In genomic region chr7:114957434-114957833, GRCh38 we compare ENCODE assay signal across 25 cellular contexts. TPM values are rescaled to one million over a fixed set of nuclear protein-coding genes. Genes with fewer than 3 reads are reported as not detected.
A peak's percentile ranks its signal among the peaks of the same experiment; 100 is the strongest.
DNase-seq lines count a peak whose midpoint lies in the region; ATAC-seq, FAIRE-seq and TF ChIP-seq lines count a peak whose summit lies in the region.
"Had no signal": no experiment of that assay in that cellular context is flagged by ENCODE, and none has a peak within 500 bp of the region (broad histone marks: within the 10 kb centered on the region; RNA-seq: fewer than 3 reads in every experiment).

No MANE protein-coding gene starts in this region.

- no peak for FAIRE-seq in HepG2 (lab: Jason Lieb, UNC)
- FAIRE-seq: G401.6 had no signal

- intact Hi-C loops in CD4-positive, alpha-beta memory T cell (cut with micrococcal nuclease) = no loop called here
- intact Hi-C loops in HepG2 (cut with micrococcal nuclease; ENCODE audit: unreplicated experiment) = no loop called here

- in situ Hi-C loops in HepG2 (cut with HindIII; ENCODE audit: extremely low pct_ligation_motif_present, low pct_unique_long_range_greater_than_20kb) = no loop called here

- no peak overlapping the region for H3K56ac ChIP-seq in H9 (ENCODE audit: insufficient read length, low read depth, low read length)

- TF ChIP-seq RAD21 in HepG2 (CRISPR knock-in tag; IDR thresholded peaks at IDR 0.05) = no peak

- DNase-seq in CD4-positive, alpha-beta memory T cell = no peak
- DNase-seq in SK-N-MC (ENCODE audit: low read depth, low spot score) (no peak), HepG2 (ENCODE audit: low spot score) (no peak), H9 (no peak), SHP77 (lab: John Stamatoyannopoulos, UW) (no peak)
- DNase-seq in activated CD4-positive, alpha-beta T cell treated with anti-CD3 and anti-CD28 coated beads, Interleukin-2, amount 50 U/mL, for 4 hours = no peak
- DNase-seq: ACHN; Calu3; CD8-positive, alpha-beta memory T cell; HCEC 1CT; MG63; NCI-H1105 treated with DMSO at 0.1 percent for 48 hours; NCI-H1694 treated with DMSO at 0.1 percent for 48 hours; NCI-H2081 treated with DMSO at 0.1 percent for 48 hours; NCI-H2171 treated with DMSO at 0.1 percent for 48 hours; NCI-H446; NCI-H526; PC-3; SIG-M5 had no signal

- H3K9me3 ChIP-seq in CD4-positive, alpha-beta memory T cell (ENCODE audit: control insufficient read depth in 1 of 2, low read length in 2 of 2) = no peaks in the 10 kb centered on the region
- H3K9me3 ChIP-seq in SK-N-MC (ENCODE audit: low read depth, low read length) = no peaks in the 10 kb centered on the region
- H3K9me3 ChIP-seq in HepG2 (ENCODE audit: low read length) = no peaks in the 10 kb centered on the region
- no peaks in the 10 kb centered on the region for H3K9me3 ChIP-seq in H9 (ENCODE audit: control insufficient read depth, low read depth, low read length)
- H3K9me3 ChIP-seq: BLaER1 treated with 17β-estradiol and CSF1 and Interleukin-3, amounts not matched to agents 10 nM and 100 nM; MG63 had no signal

- H3K4me2 ChIP-seq in KMS-11 (peak overlapping the region; percentile 4; the same call in 1 of the 2 replicates), HepG2 (ENCODE audit: low read depth, low read length) (no peak overlapping the region), H9 (ENCODE audit: insufficient read depth, insufficient read length, low read length) (no peak overlapping the region)

- no peak overlapping the region for H2BK5ac ChIP-seq in H9 (ENCODE audit: insufficient read length, low read length)

- H3K4me3 ChIP-seq in CD4-positive, alpha-beta memory T cell (ENCODE audit: low read length in 2 of 2) = no peak overlapping the region
- H3K4me3 ChIP-seq in KMS-11 (IDR thresholded peaks at IDR 0.05; ENCODE audit: insufficient read depth, low read depth, low read length) (no peak overlapping the region), SK-N-MC (peak overlapping the region; percentile 57), HepG2 (replicated peaks in 1 of 3; ENCODE audit: insufficient read depth in 1 of 3, low read depth in 2 of 3, low read length in 3 of 3) (no peak overlapping the region)
- H3K4me3 ChIP-seq: BLaER1 treated with 17β-estradiol and CSF1 and Interleukin-3, amounts not matched to agents 10 nM and 100 nM; MG63 had no signal

- no peak overlapping the region for H4K5ac ChIP-seq in H9 (ENCODE audit: insufficient read length, low read depth, low read length)

- H3K14ac ChIP-seq in H9 (ENCODE audit: insufficient read depth, low read length) = no peak overlapping the region

- no peak overlapping the region for H3K23ac ChIP-seq in H9 (ENCODE audit: insufficient read length, low read depth, low read length)

- peaks cover 64 to 86% (median 76%) of the 10 kb centered on the region in 4 donors for H3K4me1 Mint-ChIP-seq in CD4-positive, alpha-beta memory T cell
- peaks cover 8 to 11% of the 10 kb centered on the region in 2 experiments; a peak in 3 of 4 replicates for H3K4me1 Mint-ChIP-seq in H9

- H3K27ac Mint-ChIP-seq in CD4-positive, alpha-beta memory T cell = peak overlapping the region in 4 of 7 donors; percentile 14 to 66 (median 47)
- no peak overlapping the region for H3K27ac Mint-ChIP-seq in H9
- H3K27ac Mint-ChIP-seq: T-helper 2 cell treated with Interferon-gamma antibody and Interleukin-4, amounts not matched to agents 5 μg/mL and 100 μg/mL, for 36 hours had no signal

- ATAC-seq in HepG2 (no peak), GM18502 (IDR thresholded peaks at IDR 0.05; ENCODE audit: poor library complexity, unreplicated experiment) (no peak)
- ATAC-seq: PC-3, SK-N-SH treated with all-trans-retinoic acid at 6 μM for 48 hours had no signal

- H3K4ac ChIP-seq in H9 (ENCODE audit: low read depth, low read length) = no peak overlapping the region

- H2BK20ac ChIP-seq in H9 (ENCODE audit: low read depth, low read length, poor library complexity, severe bottlenecking) = no peak overlapping the region

- peaks cover 89% of the 10 kb centered on the region for H3K4me1 ChIP-seq in CD4-positive, alpha-beta memory T cell (ENCODE audit: insufficient read depth, low read length)
- H3K4me1 ChIP-seq in KMS-11 (ENCODE audit: low read depth, poor library complexity, severe bottlenecking) = peaks cover 17% of the 10 kb centered on the region
- no peaks in the 10 kb centered on the region for H3K4me1 ChIP-seq in HepG2 (ENCODE audit: insufficient read depth, low read length)
- no peaks in the 10 kb centered on the region for H3K4me1 ChIP-seq in H9 (ENCODE audit: insufficient read depth, low read length)

- POLR2A ChIA-PET in CD4-positive, alpha-beta memory T cell (lab: Charles Lee; ENCODE audit: partially characterized antibody) = interaction anchor here (1.0 to 1.7 kb wide), 3 partner anchors 14 to 26 kb away, joined by 3 to 4 read pairs (median 3); no protein-coding TSS in a partner anchor
- POLR2A ChIA-PET in HepG2 (lab: Yijun Ruan, JAX) = no interaction called here

- H3K27me3 ChIP-seq in CD4-positive, alpha-beta memory T cell (ENCODE audit: insufficient read depth, low read length) = no peaks in the 10 kb centered on the region
- H3K27me3 ChIP-seq in KMS-11 (ENCODE audit: insufficient read depth, low read depth) = no peaks in the 10 kb centered on the region
- no peaks in the 10 kb centered on the region for H3K27me3 ChIP-seq in HepG2 (ENCODE audit: control insufficient read depth in 1 of 2, insufficient read depth in 2 of 2, low read length in 2 of 2)
- H3K27me3 ChIP-seq in H9 (ENCODE audit: insufficient read depth, low read length) = no peaks in the 10 kb centered on the region
- H3K27me3 ChIP-seq: BLaER1 treated with 17β-estradiol and CSF1 and Interleukin-3, amounts not matched to agents 10 nM and 100 nM; MG63 had no signal

- CTCF ChIA-PET in CD4-positive, alpha-beta memory T cell (lab: Charles Lee; ENCODE audit: partially characterized antibody) = interaction anchor here (2.8 kb wide), 1 partner anchor 92 kb away, joined by 13 read pairs; no protein-coding TSS in a partner anchor
- CTCF ChIA-PET in HepG2 (lab: Yijun Ruan, JAX; ENCODE audit: low intra/inter-chr PET ratio, low total read pairs) = no interaction called here

- TF ChIP-seq POLR2A in HepG2 (IDR thresholded peaks at IDR 0.05; ENCODE audit: insufficient read depth in 1 of 2, low read depth in 2 of 2, low read length in 2 of 2) = no peak

- no peak overlapping the region for H3T11ph ChIP-seq in H9 (ENCODE audit: low read length)

- no peaks in the 10 kb centered on the region for H4K20me1 ChIP-seq in KMS-11 (ENCODE audit: insufficient read depth)
- no peaks in the 10 kb centered on the region for H4K20me1 ChIP-seq in HepG2 (ENCODE audit: insufficient read depth, low read length)
- H4K20me1 ChIP-seq in H9 (ENCODE audit: control insufficient read depth, insufficient read depth, insufficient read length) = no peaks in the 10 kb centered on the region
- H4K20me1 ChIP-seq: BLaER1 treated with 17β-estradiol and CSF1 and Interleukin-3, amounts not matched to agents 10 nM and 100 nM had no signal

- H4K8ac ChIP-seq in H9 (replicated peaks; ENCODE audit: insufficient read length, low read depth, low read length) = no peak overlapping the region

- no peak overlapping the region for H3K18ac ChIP-seq in H9 (ENCODE audit: insufficient read length, low read depth, low read length)

- H2AK5ac ChIP-seq in H9 (ENCODE audit: insufficient read length, low read length) = no peak overlapping the region

- no peak overlapping the region for H2AFZ ChIP-seq in KMS-11 (ENCODE audit: low read depth)
- H2AFZ ChIP-seq in HepG2 (ENCODE audit: low read length) = no peak overlapping the region
- H2AFZ ChIP-seq in H9 (ENCODE audit: low read length) = no peak overlapping the region

- no peaks in the 10 kb centered on the region for H3K79me1 ChIP-seq in H9 (ENCODE audit: insufficient read depth, low read depth, low read length, poor library complexity, severe bottlenecking)

- no TSS peak for BruUV-seq in HepG2 (replicated peaks; lab: Mats Ljungman, UMichigan)

- H3K4me3 Mint-ChIP-seq in CD4-positive, alpha-beta memory T cell = peak overlapping the region in 1 of 8 donors; percentile 19
- no peak overlapping the region for H3K4me3 Mint-ChIP-seq in H9
- H3K4me3 Mint-ChIP-seq: CD8-positive, alpha-beta memory T cell; T-helper 2 cell treated with Interferon-gamma antibody and Interleukin-4, amounts not matched to agents 5 μg/mL and 100 μg/mL, for 36 hours had no signal

- no peaks in the 10 kb centered on the region for H3K23me2 ChIP-seq in H9 (ENCODE audit: insufficient read length, low read depth, low read length, poor library complexity, severe bottlenecking)

- no peak overlapping the region for H2BK12ac ChIP-seq in H9 (ENCODE audit: insufficient read length, low read depth, low read length)

- WGBS in HepG2 (ENCODE audit: low lambda C conversion rate) = 65% methylated on average over 1 of the region's 1 CpG
- no CpG with 5 or more reads among the region's 1 CpG for WGBS in H9 (ENCODE audit: extremely low coverage, insufficient read length, low lambda C conversion rate)

- no peak overlapping the region for H3K27ac ChIP-seq in CD4-positive, alpha-beta memory T cell (ENCODE audit: low read depth, low read length)
- H3K27ac ChIP-seq in KMS-11 = no peak overlapping the region
- H3K27ac ChIP-seq in SK-N-MC = peak overlapping the region; percentile 88
- H3K27ac ChIP-seq in HepG2 (ENCODE audit: extremely low read length, insufficient read depth, low read length) = no peak overlapping the region
- H3K27ac ChIP-seq in H9 (ENCODE audit: insufficient read length, low read depth, low read length) = no peak overlapping the region

- H2BK15ac ChIP-seq in H9 (ENCODE audit: low read depth, low read length) = no peak overlapping the region

- H3K27me3 Mint-ChIP-seq in CD4-positive, alpha-beta memory T cell = no peaks in the 10 kb centered on the region
- H3K27me3 Mint-ChIP-seq in H9 (ENCODE audit: low read depth) = no peaks in the 10 kb centered on the region
- H3K27me3 Mint-ChIP-seq: CD8-positive, alpha-beta memory T cell had no signal

- no peak overlapping the region for H4K91ac ChIP-seq in H9 (ENCODE audit: insufficient read length, low read depth, low read length)

- H3K36me3 ChIP-seq in CD4-positive, alpha-beta memory T cell (ENCODE audit: insufficient read depth, low read length) = peaks cover 5% of the 10 kb centered on the region
- H3K36me3 ChIP-seq in KMS-11 (ENCODE audit: insufficient read depth) = no peaks in the 10 kb centered on the region; the same call in 1 of the 2 replicates
- H3K36me3 ChIP-seq in SK-N-MC (ENCODE audit: insufficient read depth, low read length) = 0 out of 2 replicates have a peak, but pooled peaks cover 7% of the 10 kb centered on the region
- H3K36me3 ChIP-seq in HepG2 (replicated peaks in 1 of 2; ENCODE audit: control insufficient read depth in 1 of 2, insufficient read depth in 2 of 2, low read length in 2 of 2) = no peaks in the 10 kb centered on the region
- H3K36me3 ChIP-seq: BLaER1 treated with 17β-estradiol and CSF1 and Interleukin-3, amounts not matched to agents 10 nM and 100 nM; MG63 had no signal

- H2BK120ac ChIP-seq in H9 (ENCODE audit: low read depth, low read length, poor library complexity, severe bottlenecking) = no peak overlapping the region

- TF ChIP-seq EP300 in HepG2 (IDR thresholded peaks at IDR 0.05; ENCODE audit: low read depth in 2 of 2, low read length in 2 of 2) (no peak), HepG2 (CRISPR knock-in tag; IDR thresholded peaks at IDR 0.05; ENCODE audit: borderline replicate concordance) (no peak)

- peaks cover 30 to 45% of the 10 kb centered on the region in 2 donors for H3K36me3 Mint-ChIP-seq in CD4-positive, alpha-beta memory T cell
- no peaks in the 10 kb centered on the region for H3K36me3 Mint-ChIP-seq in H9 (ENCODE audit: insufficient read depth in 1 of 3, low read depth in 3 of 3)

- TF ChIP-seq CTCF in KMS-11 (conservative IDR thresholded peaks at IDR 0.05; ENCODE audit: low read depth, low read length) (no peak), HepG2 (CRISPR knock-in tag; IDR thresholded peaks at IDR 0.05) (no peak), H9 (conservative IDR thresholded peaks at IDR 0.05) (no peak)

- H3K9me3 Mint-ChIP-seq in CD4-positive, alpha-beta memory T cell = no peaks in the 10 kb centered on the region
- H3K9me3 Mint-ChIP-seq in H9 = no peaks in the 10 kb centered on the region
- H3K9me3 Mint-ChIP-seq: CD8-positive, alpha-beta memory T cell; T-helper 2 cell treated with Interferon-gamma antibody and Interleukin-4, amounts not matched to agents 5 μg/mL and 100 μg/mL, for 36 hours had no signal

- H3K9ac ChIP-seq in KMS-11 (no peak overlapping the region), SK-N-MC (ENCODE audit: insufficient read length) (peak overlapping the region; percentile 43), HepG2 (ENCODE audit: insufficient read depth, low read depth, low read length) (no peak overlapping the region), H9 (ENCODE audit: extremely low read depth, insufficient read length, low read length) (no peak overlapping the region)
- H3K9ac ChIP-seq: BLaER1 treated with 17β-estradiol and CSF1 and Interleukin-3, amounts not matched to agents 10 nM and 100 nM had no signal

- H3K79me2 ChIP-seq in KMS-11 (ENCODE audit: insufficient read depth, low read depth) (no peaks in the 10 kb centered on the region), HepG2 (ENCODE audit: insufficient read depth, low read length) (no peaks in the 10 kb centered on the region), H9 (ENCODE audit: insufficient read depth, low read length) (no peaks in the 10 kb centered on the region)

RNA-seq across cellular contexts. Expression of gene MDFIC, which starts 35.5 kb away (rescaled TPM):
- 10 to 100 TPM; 68.1 to 78.0 TPM for total RNA-seq in CD4-positive, alpha-beta memory T cell
- 100 to 1,000 TPM; 180 to 194 TPM for polyA plus RNA-seq in CD4-positive, alpha-beta memory T cell
- total RNA-seq in HepG2 (2016; rRNA removed; fragmentation: Illumina TruSeq; extraction: Trizol) (not detected in 2 replicates), H9 (2021) (2.0 and 2.1 TPM in 2 replicates)
- not detected in 2 replicates for total RNA-seq in HepG2 (2016; cell fraction: cytosol; rRNA removed; fragmentation: Illumina TruSeq; extraction: Trizol; ENCODE audit: low read depth)
- total RNA-seq in HepG2 (2016; cell fraction: insoluble cytoplasmic fraction; rRNA removed; fragmentation: Illumina TruSeq; extraction: Trizol) = 0.39 TPM in 1 of 2 replicates, not detected in the other
- total RNA-seq in HepG2 (2016; cell fraction: membrane; rRNA removed; fragmentation: Illumina TruSeq; extraction: Trizol) = 0.09 TPM in 1 of 2 replicates, not detected in the other
- total RNA-seq in HepG2 (2016; cell fraction: nucleus; rRNA removed; fragmentation: Illumina TruSeq; extraction: Trizol) = not detected in 2 replicates
- polyA plus RNA-seq in HepG2 (2011; rRNA removed) = 0.10 and 0.13 TPM in 2 replicates
- polyA plus RNA-seq in HepG2 (2011; cell fraction: cytosol; rRNA removed) = 0.06 and 0.07 TPM in 2 replicates
- polyA plus RNA-seq in HepG2 (2011; cell fraction: nucleus; rRNA removed) = not detected in 2 replicates
- polyA plus RNA-seq in HepG2 (2012) = 0.19 and 0.21 TPM in 2 replicates
- not detected in 2 replicates for polyA plus RNA-seq in HepG2 (2016; cell fraction: cytosol; fragmentation: Illumina TruSeq; extraction: Trizol; ENCODE audit: low read depth)
- polyA plus RNA-seq in HepG2 (2016; cell fraction: insoluble cytoplasmic fraction; fragmentation: Illumina TruSeq; extraction: Trizol; ENCODE audit: low read depth) = 0.04 TPM in 1 of 2 replicates, not detected in the other
- 0.26 TPM in 1 of 2 replicates, not detected in the other for polyA plus RNA-seq in HepG2 (2016; cell fraction: membrane; fragmentation: Illumina TruSeq; extraction: Trizol; ENCODE audit: low read depth)
- not detected in 2 replicates for polyA plus RNA-seq in HepG2 (2016; cell fraction: nucleus; fragmentation: Illumina TruSeq; extraction: Trizol; ENCODE audit: insufficient read depth, low read depth)
- 30.1 TPM in 1 of 2 replicates, not detected in the other for polyA minus RNA-seq in HepG2 (2011; rRNA and poly(A)+ RNA removed; ENCODE audit: low replicate concordance)
- polyA minus RNA-seq in HepG2 (2011; cell fraction: cytosol; rRNA and poly(A)+ RNA removed) = not detected in 2 replicates
- 0.26 TPM in 1 of 2 replicates, not detected in the other for polyA minus RNA-seq in HepG2 (2011; cell fraction: nucleus; rRNA and poly(A)+ RNA removed)

Comparison
In these comparisons a context has a peak if more than half of its experiments do, and no peak if none do; other contexts are left out.
1. H3K27ac Mint-ChIP-seq: peak in CD4-positive, alpha-beta memory T cell (4 of 7); none in H9 (0 of 3).
2. RNA of gene MDFIC, which starts 35.5 kb away (total RNA-seq): 68.1 to 78.0 TPM in CD4-positive, alpha-beta memory T cell; 2.0 to 2.1 TPM in H9 and 0.09 to 0.39 TPM in HepG2; every median in the first group is over 10 times any median in the second.